In the genomic region with DNA sequence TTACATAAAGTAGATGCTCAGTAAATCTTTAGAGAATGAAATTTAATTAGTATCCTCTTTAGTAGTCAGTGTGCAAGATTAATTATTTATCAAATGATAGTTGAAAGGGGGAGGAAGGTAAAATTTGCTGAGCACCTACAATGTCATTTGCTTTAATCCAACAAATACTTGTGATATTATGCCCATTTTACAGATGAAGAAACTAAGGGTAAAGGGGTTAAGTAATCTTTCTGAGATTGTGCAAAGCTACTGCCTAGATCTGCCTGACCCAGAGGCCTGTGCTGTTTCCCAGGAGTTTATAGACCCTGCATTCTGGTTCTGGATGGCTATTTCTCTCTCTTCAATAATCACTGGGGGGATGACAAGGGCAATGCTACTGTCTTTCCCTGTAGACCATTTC, we compare ENCODE assay signal across 8 cellular contexts.
"Had no signal": no experiment of that assay in that cellular context is flagged by ENCODE, and none has a peak within 500 bp of the region (broad histone marks: within the 10 kb centered on the region; RNA-seq: fewer than 3 reads in every experiment).

No MANE protein-coding gene starts in this region.

- H3K9me3 ChIP-seq: HAP-1 had no signal

- DNase-seq: H7, IMR-90, KBM-7 had no signal

- H3K9ac ChIP-seq: KMS-11 had no signal

- H3K4me3 ChIP-seq: GM23338, HAP-1 had no signal

- H3K4me2 ChIP-seq: GM23338 had no signal

- H3K27ac ChIP-seq: HL-60, KMS-11 had no signal

- H3K36me3 ChIP-seq: HAP-1 had no signal

- H3K4me1 ChIP-seq: HAP-1 had no signal

- ATAC-seq: HCT116 had no signal
